18 cellular contexts compared by ENCODE assay signal in genomic region chr2:39736593-39736992, GRCh38. TPM values are rescaled to one million over a fixed set of nuclear protein-coding genes. Genes with fewer than 3 reads are reported as not detected.
DNase-seq lines count a peak whose midpoint lies in the region; FAIRE-seq and TF ChIP-seq lines count a peak whose summit lies in the region.
"Had no signal": no experiment of that assay in that cellular context is flagged by ENCODE, and none has a peak within 500 bp of the region (broad histone marks: within the 10 kb centered on the region; RNA-seq: fewer than 3 reads in every experiment).

No MANE protein-coding gene starts in this region.

- no peak overlapping the region for H3K4me3 ChIP-seq in retinal pigment epithelial cell (ENCODE audit: low read length)
- H3K4me3 ChIP-seq: esophagus squamous epithelium, GM12878, thyroid gland had no signal

- no peak for TF ChIP-seq CTCF in retinal pigment epithelial cell (conservative IDR thresholded peaks at IDR 0.05; ENCODE audit: low read depth, low read length)

- FAIRE-seq in RCC 7860 (lab: Jason Lieb, UNC): peak; percentile 82
- FAIRE-seq: GM12878 had no signal

- DNase-seq in AG20443 (ENCODE audit: low spot score): peak; percentile 62
- peak; percentile 85 for DNase-seq in RCC 7860 (ENCODE audit: low spot score)
- peak; percentile 83 for DNase-seq in dedifferentiated amniotic fluid mesenchymal stem cell (ENCODE audit: extremely low spot score)
- peak; percentile 58 for DNase-seq in retinal pigment epithelial cell (ENCODE audit: low read depth)
- no peak for DNase-seq in activated naive CD4-positive, alpha-beta T cell treated with anti-CD3 and anti-CD28 coated beads, Interleukin-2, amount 50 U/mL, for 16 hours
- DNase-seq in SIG-M5 (lab: John Stamatoyannopoulos, UW): no peak
- no peak for DNase-seq in SK-N-DZ (ENCODE audit: low spot score)
- no peak for DNase-seq in 8988T
- DNase-seq: activated CD4-positive, alpha-beta T cell treated with anti-CD3 and anti-CD28 coated beads, Interleukin-2, amount 10 ng/mL, durations not matched to agents 7 days and 5 days; activated naive CD8-positive, alpha-beta T cell treated with anti-CD3 and anti-CD28 coated beads, Interleukin-2, amount 10 ng/mL, durations not matched to agents 7 days and 5 days; activated T-cell treated with anti-CD3 and anti-CD28 coated beads, Interleukin-2, amount 50 U/mL, for 24 hours; dermis blood vessel endothelial cell; esophagus squamous epithelium; NK-92 treated with Interleukin-12 subunit alpha and Interleukin-12 subunit beta, amount 100 ng/mL, for 24 hours; retina; stimulated activated CD8-positive, alpha-beta memory T cell treated with anti-CD3 and anti-CD28 coated beads, Interleukin-4, amount 100 ng/mL, for 48 hours; thyroid gland had no signal

RNA-seq across cellular contexts. Expression of gene THUMPD2, which starts 42.5 kb away (rescaled TPM):
- 18.2 and 25.9 TPM in 2 replicates for polyA plus RNA-seq in SK-N-DZ (2014; cell fraction: cytosol; rRNA removed)
- 33.7 and 34.4 TPM in 2 replicates for polyA plus RNA-seq in SK-N-DZ (2014; cell fraction: nucleus; rRNA removed)

Comparison
In these comparisons a context has a peak if more than half of its experiments do, and no peak if none do; other contexts are left out.
1. DNase-seq: peak in AG20443 (single experiment), RCC 7860 (single experiment), dedifferentiated amniotic fluid mesenchymal stem cell (single experiment) and retinal pigment epithelial cell (single experiment); none in activated naive CD4-positive, alpha-beta T cell treated with anti-CD3 and anti-CD28 coated beads, Interleukin-2, amount 50 U/mL, for 16 hours (single experiment), SIG-M5 (single experiment), SK-N-DZ (single experiment) and 8988T (single experiment).